Comparison of ENCODE assay signal across 9 cellular contexts in genomic region chr1:192123212-192123611, GRCh38. TPM values are rescaled to one million over a fixed set of nuclear protein-coding genes. Genes with fewer than 3 reads are reported as not detected.
"Had no signal": no experiment of that assay in that cellular context is flagged by ENCODE, and none has a peak within 500 bp of the region (broad histone marks: within the 10 kb centered on the region; RNA-seq: fewer than 3 reads in every experiment).

No MANE protein-coding gene starts in this region.

- ATAC-seq: GM23338, HCT116 had no signal

- H3K4me3 ChIP-seq: GM23338, HAP-1 had no signal

- H3K4me2 ChIP-seq: GM23338 had no signal

- H2AFZ ChIP-seq: GM23338 had no signal

- H3K36me3 Mint-ChIP-seq: IgD-negative memory B cell had no signal

- H3K9me3 ChIP-seq: HAP-1 had no signal

- H3K36me3 ChIP-seq: HAP-1 had no signal

- H3K4me3 Mint-ChIP-seq: GM23338, HFFc6, IgD-negative memory B cell had no signal

- DNase-seq: H7, HFFc6, KG1 had no signal

- H3K4me1 Mint-ChIP-seq: IgD-negative memory B cell had no signal

- FAIRE-seq: HTR-8/SVneo had no signal

- H3K27me3 Mint-ChIP-seq: IgD-negative memory B cell had no signal

- H3K27ac Mint-ChIP-seq: GM23338, HFFc6, IgD-negative memory B cell had no signal

- H3K9me3 Mint-ChIP-seq: IgD-negative memory B cell had no signal

RNA-seq across cellular contexts. Expression of gene RGS18, which starts 35.0 kb away (rescaled TPM):
- total RNA-seq: GM23338, H7, HFFc6, HT-29 had no signal
- polyA plus RNA-seq: GM23338 had no signal
